ENCODE assay signal across 27 cellular contexts in genomic region chr19:30249911-30250310, GRCh38.
"Had no signal": no experiment of that assay in that cellular context is flagged by ENCODE, and none has a peak within 500 bp of the region (broad histone marks: within the 10 kb centered on the region; RNA-seq: fewer than 3 reads in every experiment).

No MANE protein-coding gene starts in this region.

- H3K36me3 Mint-ChIP-seq: naive thymus-derived CD8-positive, alpha-beta T cell; stimulated activated naive B cell treated with anti-CD40 and anti-IgM and Interleukin-4, amounts not matched to agents 10 μg/mL and 1 μg/mL and 100 μg/mL, for 72 hours had no signal

- DNase-seq: kidney; left colon; left lung; lower lobe of right lung; mammary epithelial cell; mesenchymal stem cell; naive thymus-derived CD8-positive, alpha-beta T cell; nucleus accumbens; pancreas; retina; right cardiac atrium; stimulated activated CD4-positive, alpha-beta T cell treated with anti-CD3 and anti-CD28 coated beads, Interleukin-12 subunit alpha, Interleukin-12 subunit beta, amount 100 ng/mL, for 4 hours; stimulated activated CD4-positive, alpha-beta T cell treated with anti-CD3 and anti-CD28 coated beads, Interleukin-15, amount 100 ng/mL, for 24 hours; stimulated activated CD4-positive, alpha-beta T cell treated with anti-CD3 and anti-CD28 coated beads, Interleukin-2, amount 100 ng/mL, for 24 hours; stimulated activated CD4-positive, alpha-beta T cell treated with anti-CD3 and anti-CD28 coated beads, Interleukin-4, amount 100 ng/mL, for 1 hour; stimulated activated naive B cell treated with anti-CD40 and anti-IgM and Interleukin-4, amounts not matched to agents 10 μg/mL and 1 μg/mL and 100 μg/mL, for 72 hours; stimulated activated naive CD8-positive, alpha-beta T cell treated with anti-CD3 and anti-CD28 coated beads, Interleukin-15, Interleukin-2, amounts not matched to agents 100 U/mL and 50 U/mL, for 24 hours; stomach; testis; thyroid gland; transverse colon; upper lobe of left lung had no signal

- H3K4me3 ChIP-seq: left lung, lower lobe of right lung, pancreas, prostate gland, skin epidermis, stomach, testis, thyroid gland, transverse colon, upper lobe of left lung, vagina had no signal

- H3K9me3 ChIP-seq: left lung, lower lobe of right lung, pancreas, prostate gland, stomach, testis, thyroid gland, transverse colon, upper lobe of left lung, vagina had no signal

- H3K27me3 ChIP-seq: testis, thyroid gland, upper lobe of left lung, vagina had no signal

- H3K27ac ChIP-seq: left lung, lower lobe of right lung, pancreas, prostate gland, skin epidermis, stomach, testis, thyroid gland, transverse colon, upper lobe of left lung, vagina had no signal

- H3K4me1 Mint-ChIP-seq: naive thymus-derived CD8-positive, alpha-beta T cell; stimulated activated naive B cell treated with anti-CD40 and anti-IgM and Interleukin-4, amounts not matched to agents 10 μg/mL and 1 μg/mL and 100 μg/mL, for 72 hours had no signal

- H3K27ac Mint-ChIP-seq: naive thymus-derived CD8-positive, alpha-beta T cell; nephron; stimulated activated naive B cell treated with anti-CD40 and anti-IgM and Interleukin-4, amounts not matched to agents 10 μg/mL and 1 μg/mL and 100 μg/mL, for 72 hours had no signal

- H3K4me1 ChIP-seq: left lung, lower lobe of right lung, pancreas, prostate gland, stomach, thyroid gland, transverse colon, upper lobe of left lung, vagina had no signal

- H3K4me3 Mint-ChIP-seq: naive thymus-derived CD8-positive, alpha-beta T cell; nephron; neural crest cell; stimulated activated naive B cell treated with anti-CD40 and anti-IgM and Interleukin-4, amounts not matched to agents 10 μg/mL and 1 μg/mL and 100 μg/mL, for 72 hours had no signal

- H3K36me3 ChIP-seq: left lung, lower lobe of right lung, pancreas, prostate gland, stomach, thyroid gland, transverse colon, upper lobe of left lung, vagina had no signal

- H3K9me3 Mint-ChIP-seq: nephron, neural crest cell had no signal
